ENCODE assay signal across 30 cellular contexts in genomic region chr9:27373851-27374250, GRCh38.
"Had no signal": no experiment of that assay in that cellular context is flagged by ENCODE, and none has a peak within 500 bp of the region (broad histone marks: within the 10 kb centered on the region; RNA-seq: fewer than 3 reads in every experiment).

No MANE protein-coding gene starts in this region.

- ATAC-seq: activated CD8-positive, alpha-beta memory T cell treated with anti-CD3 and anti-CD28 coated beads, Interleukin-2, amount 10 ng/mL, durations not matched to agents 7 days and 5 days; activated naive CD8-positive, alpha-beta T cell treated with anti-CD3 and anti-CD28 coated beads, Interleukin-2, amount 50 U/mL, for 24 hours had no signal

- H3K27ac ChIP-seq: VCaP had no signal

- FAIRE-seq: bronchial epithelial cell had no signal

- DNase-seq: activated B cell treated with CpG ODN at 0.5 μM for 24 hours; activated CD4-positive, alpha-beta memory T cell treated with anti-CD3 and anti-CD28 coated beads, Interleukin-2, amount 10 ng/mL, durations not matched to agents 7 days and 5 days; activated CD4-positive, alpha-beta T cell treated with anti-CD3 and anti-CD28 coated beads for 1 hour; activated CD4-positive, alpha-beta T cell treated with anti-CD3 and anti-CD28 coated beads for 48 hours; activated CD8-positive, alpha-beta memory T cell treated with anti-CD3 and anti-CD28 coated beads for 24 hours; activated CD8-positive, alpha-beta memory T cell treated with anti-CD3 and anti-CD28 coated beads, Interleukin-2, amount 10 ng/mL, durations not matched to agents 7 days and 5 days; activated CD8-positive, alpha-beta memory T cell treated with anti-CD3 and anti-CD28 coated beads, Interleukin-2, amount 50 U/mL, for 48 hours; activated effector memory CD4-positive, alpha-beta T cell treated with Interleukin-2 at 50 U/mL for 16 hours; activated naive CD4-positive, alpha-beta T cell treated with anti-CD3 and anti-CD28 coated beads, Interleukin-2, amount 10 ng/mL, durations not matched to agents 7 days and 5 days; activated naive CD8-positive, alpha-beta T cell treated with anti-CD3 and anti-CD28 coated beads, Interleukin-2, amount 50 U/mL, for 24 hours; activated T-cell treated with anti-CD3 and anti-CD28 coated beads, Interleukin-2, amount 50 U/mL, for 48 hours; anterior cingulate cortex; caudate nucleus; cerebellar nuclear complex; NCI-H1105; NCI-H1417 treated with DMSO at 0.1 percent for 48 hours; NCI-H187 treated with DMSO at 0.1 percent for 48 hours; NCI-H2081 treated with DMSO at 0.1 percent for 48 hours; NCI-H226; NCI-H446 treated with DMSO at 0.1 percent for 48 hours; NCI-H524; NCI-H69; NCI-H82; Right ventricle myocardium superior; SW 1271; T-helper 1 cell; T-helper 2 cell; T-helper 9 cell had no signal
